ENCODE assay signal across 1 cellular context in genomic region chr15:40902605-40903561, GRCh38.
TF ChIP-seq lines count a peak whose summit lies in the region.

No MANE protein-coding gene starts in this region.

TF ChIP-seq in K562, 482 proteins besides CTCF, POLR2A, EP300 and RAD21:
- TF ChIP-seq ZNF197 (CRISPR knock-in tag; IDR thresholded peaks at IDR 0.05; ENCODE audit: low read depth) = no peak
- peak; percentile 59 for TF ChIP-seq USF1 (CRISPR knock-in tag; IDR thresholded peaks at IDR 0.05)
- no peak for TF ChIP-seq RERE (CRISPR knock-in tag; IDR thresholded peaks at IDR 0.05; ENCODE audit: borderline replicate concordance)
- no peak for TF ChIP-seq BDP1 (IDR thresholded peaks at IDR 0.05; ENCODE audit: insufficient read depth, insufficient read length)
- no peak for TF ChIP-seq HMGXB4 (CRISPR knock-in tag; IDR thresholded peaks at IDR 0.05)
- TF ChIP-seq TARDBP (IDR thresholded peaks at IDR 0.05) = no peak
- 0 out of 2 replicates have a peak, but pooled peaks have one; percentile 4 for TF ChIP-seq RBFOX2 (IDR thresholded peaks at IDR 0.05; ENCODE audit: low read depth, low read length)
- no peak for TF ChIP-seq ZBTB26 (CRISPR knock-in tag; IDR thresholded peaks at IDR 0.05)
- peak; percentile 97 for TF ChIP-seq CEBPB (tag; IDR thresholded peaks at IDR 0.05)
- no peak for TF ChIP-seq CHCHD3 (CRISPR knock-in tag; IDR thresholded peaks at IDR 0.05)
- TF ChIP-seq HCFC1 (IDR thresholded peaks at IDR 0.05; ENCODE audit: low read depth, low read length) = no peak
- TF ChIP-seq HINFP (tag; conservative IDR thresholded peaks at IDR 0.05; ENCODE audit: low read depth) = no peak
- no peak for TF ChIP-seq THAP7 (CRISPR knock-in tag; IDR thresholded peaks at IDR 0.05)
- peak; percentile 87 for TF ChIP-seq CEBPG (CRISPR knock-in tag; IDR thresholded peaks at IDR 0.05)
- TF ChIP-seq CEBPG (tag; conservative IDR thresholded peaks at IDR 0.05 in 1 of 2, IDR thresholded peaks at IDR 0.05 in 1 of 2) = peak; percentile 80 to 85
- TF ChIP-seq ARID3B (CRISPR knock-in tag; IDR thresholded peaks at IDR 0.05; ENCODE audit: borderline replicate concordance) = no peak
